In genomic region chr7:12970626-12971025, GRCh38 we compare ENCODE assay signal across 25 cellular contexts.
A peak's percentile ranks its signal among the peaks of the same experiment; 100 is the strongest.
DNase-seq lines count a peak whose midpoint lies in the region; ATAC-seq, FAIRE-seq and TF ChIP-seq lines count a peak whose summit lies in the region.
"Had no signal": no experiment of that assay in that cellular context is flagged by ENCODE, and none has a peak within 500 bp of the region (broad histone marks: within the 10 kb centered on the region; RNA-seq: fewer than 3 reads in every experiment).

No MANE protein-coding gene starts in this region.

- H3K27me3 Mint-ChIP-seq in astrocyte (ENCODE audit: low read depth, unreplicated experiment) = no peaks in the 10 kb centered on the region
- H3K27me3 Mint-ChIP-seq in neural progenitor cell (ENCODE audit: insufficient read depth, low read depth) = no peaks in the 10 kb centered on the region
- H3K27me3 Mint-ChIP-seq: CD4-positive, alpha-beta T cell had no signal

- no peaks in the 10 kb centered on the region for H3K9me3 Mint-ChIP-seq in astrocyte (ENCODE audit: unreplicated experiment)
- H3K9me3 Mint-ChIP-seq in neural progenitor cell = peaks cover 15% of the 10 kb centered on the region
- H3K9me3 Mint-ChIP-seq: CD4-positive, alpha-beta T cell had no signal

- in situ Hi-C loops in G401 (cut with HindIII; ENCODE audit: low sequenced_read_pairs) = no loop called here

- no peaks in the 10 kb centered on the region for H3K27me3 ChIP-seq in astrocyte (ENCODE audit: insufficient read depth, low read length)
- no peaks in the 10 kb centered on the region for H3K27me3 ChIP-seq in neural progenitor cell
- H3K27me3 ChIP-seq: BLaER1 treated with 17β-estradiol and CSF1 and Interleukin-3, amounts not matched to agents 10 nM and 100 nM had no signal

- H4K20me1 ChIP-seq in astrocyte (ENCODE audit: insufficient read depth, low read length) (no peaks in the 10 kb centered on the region), neural progenitor cell (ENCODE audit: low read depth) (no peaks in the 10 kb centered on the region)
- H4K20me1 ChIP-seq: BLaER1 treated with 17β-estradiol and CSF1 and Interleukin-3, amounts not matched to agents 10 nM and 100 nM had no signal

- no peak for ATAC-seq in HG03442 (IDR thresholded peaks at IDR 0.05; ENCODE audit: unreplicated experiment)

- H3K4me2 ChIP-seq in astrocyte (ENCODE audit: low read length) (no peak overlapping the region), neural progenitor cell (peak overlapping the region; percentile 48)
- H3K4me2 ChIP-seq: BLaER1 treated with 17β-estradiol and CSF1 and Interleukin-3, amounts not matched to agents 10 nM and 100 nM; SK-N-SH had no signal

- no peak overlapping the region for H3K4me3 Mint-ChIP-seq in astrocyte (ENCODE audit: unreplicated experiment)
- no peak overlapping the region for H3K4me3 Mint-ChIP-seq in neural progenitor cell
- H3K4me3 Mint-ChIP-seq: CD4-positive, alpha-beta T cell had no signal

- TF ChIP-seq CTCF in astrocyte (IDR thresholded peaks at IDR 0.05; ENCODE audit: insufficient read depth, low read depth, low read length) = no peak
- TF ChIP-seq CTCF in neural progenitor cell (IDR thresholded peaks at IDR 0.05) = no peak

- DNase-seq in G401 (ENCODE audit: low spot score) = peak; percentile 12
- DNase-seq in astrocyte (ENCODE audit: low read depth) = no peak
- DNase-seq in fibroblast of peridontal ligament (ENCODE audit: extremely low read depth) = peak; percentile 8
- DNase-seq in neural progenitor cell (ENCODE audit: low spot score) = peak; percentile 26
- DNase-seq in foreskin melanocyte = no peak
- DNase-seq in stimulated activated CD4-positive, alpha-beta T cell treated with anti-CD3 and anti-CD28 coated beads, Interleukin-2, amount 100 ng/mL, for 48 hours = no peak
- DNase-seq: AML-193; CD4-positive, alpha-beta T cell; DMS53; GF-D8; HCEC 1CT; Karpas-422; NCI-H1092 treated with DMSO at 0.1 percent for 48 hours; NCI-H1436; NCI-H187 treated with DMSO at 0.1 percent for 48 hours; NCI-H524; NCI-H748 treated with DMSO at 0.1 percent for 48 hours; SK-N-SH had no signal

- H3K27ac Mint-ChIP-seq in astrocyte (ENCODE audit: unreplicated experiment) (no peak overlapping the region), neural progenitor cell (no peak overlapping the region)
- H3K27ac Mint-ChIP-seq: CD4-positive, alpha-beta T cell had no signal

- H3K9me3 ChIP-seq in astrocyte (ENCODE audit: insufficient read depth, low read depth, low read length) = no peaks in the 10 kb centered on the region
- no peaks in the 10 kb centered on the region for H3K9me3 ChIP-seq in neural progenitor cell (ENCODE audit: low read depth)
- H3K9me3 ChIP-seq: BLaER1 treated with 17β-estradiol and CSF1 and Interleukin-3, amounts not matched to agents 10 nM and 100 nM; SK-N-SH had no signal

- H3K79me2 ChIP-seq in astrocyte (ENCODE audit: insufficient read depth, low read length) (no peaks in the 10 kb centered on the region), neural progenitor cell (ENCODE audit: low read depth) (no peaks in the 10 kb centered on the region)

- no peaks in the 10 kb centered on the region for H3K4me1 ChIP-seq in astrocyte (ENCODE audit: insufficient read depth, low read length)
- H3K4me1 ChIP-seq in neural progenitor cell = peaks cover 31% of the 10 kb centered on the region
- H3K4me1 ChIP-seq: BLaER1 treated with 17β-estradiol and CSF1 and Interleukin-3, amounts not matched to agents 10 nM and 100 nM had no signal

- peaks cover 17% of the 10 kb centered on the region for H3F3A ChIP-seq in neural progenitor cell (ENCODE audit: low read depth)

- no peaks in the 10 kb centered on the region for H3K36me3 Mint-ChIP-seq in astrocyte (ENCODE audit: low read depth, unreplicated experiment)
- H3K36me3 Mint-ChIP-seq in neural progenitor cell = no peaks in the 10 kb centered on the region

- no peaks in the 10 kb centered on the region for H3K36me3 ChIP-seq in astrocyte (ENCODE audit: insufficient read depth, low read length)
- H3K36me3 ChIP-seq in neural progenitor cell = no peaks in the 10 kb centered on the region
- H3K36me3 ChIP-seq: BLaER1 treated with 17β-estradiol and CSF1 and Interleukin-3, amounts not matched to agents 10 nM and 100 nM had no signal

- no peak overlapping the region for H3K27ac ChIP-seq in astrocyte (ENCODE audit: low read depth, low read length)
- peak overlapping the region; percentile 66 for H3K27ac ChIP-seq in neural progenitor cell
- H3K27ac ChIP-seq: BLaER1 treated with 17β-estradiol and CSF1 and Interleukin-3, amounts not matched to agents 10 nM and 100 nM had no signal

- no peak for FAIRE-seq in astrocyte (lab: Jason Lieb, UNC)
- FAIRE-seq: A204.1, D721Med, GM12892, H1, RCC 7860 had no signal

- no peak overlapping the region for H3K9ac ChIP-seq in astrocyte (ENCODE audit: low read length)
- H3K9ac ChIP-seq in neural progenitor cell = no peak overlapping the region
- H3K9ac ChIP-seq: BLaER1 treated with 17β-estradiol and CSF1 and Interleukin-3, amounts not matched to agents 10 nM and 100 nM; SK-N-SH had no signal

- H2AFZ ChIP-seq in astrocyte (ENCODE audit: low read depth, low read length) (peak overlapping the region; percentile 9), neural progenitor cell (replicated peaks) (no peak overlapping the region)

- no peak overlapping the region for H3K4me3 ChIP-seq in astrocyte (ENCODE audit: insufficient read depth, low read depth, low read length)
- H3K4me3 ChIP-seq in neural progenitor cell = no peak overlapping the region
- H3K4me3 ChIP-seq: BLaER1 treated with 17β-estradiol and CSF1 and Interleukin-3, amounts not matched to agents 10 nM and 100 nM had no signal

- H3K4me1 Mint-ChIP-seq in astrocyte (ENCODE audit: low read depth, unreplicated experiment) = no peaks in the 10 kb centered on the region
- H3K4me1 Mint-ChIP-seq in neural progenitor cell = peaks cover 33% of the 10 kb centered on the region

Comparison
In these comparisons a context has a peak if more than half of its experiments do, and no peak if none do; other contexts are left out.
1. DNase-seq: peak in G401 (single experiment), fibroblast of peridontal ligament (single experiment) and neural progenitor cell (single experiment); none in astrocyte (single experiment), foreskin melanocyte (single experiment) and stimulated activated CD4-positive, alpha-beta T cell treated with anti-CD3 and anti-CD28 coated beads, Interleukin-2, amount 100 ng/mL, for 48 hours (0 of 2).